Comparison of ENCODE assay signal across 17 cellular contexts in the genomic region with DNA sequence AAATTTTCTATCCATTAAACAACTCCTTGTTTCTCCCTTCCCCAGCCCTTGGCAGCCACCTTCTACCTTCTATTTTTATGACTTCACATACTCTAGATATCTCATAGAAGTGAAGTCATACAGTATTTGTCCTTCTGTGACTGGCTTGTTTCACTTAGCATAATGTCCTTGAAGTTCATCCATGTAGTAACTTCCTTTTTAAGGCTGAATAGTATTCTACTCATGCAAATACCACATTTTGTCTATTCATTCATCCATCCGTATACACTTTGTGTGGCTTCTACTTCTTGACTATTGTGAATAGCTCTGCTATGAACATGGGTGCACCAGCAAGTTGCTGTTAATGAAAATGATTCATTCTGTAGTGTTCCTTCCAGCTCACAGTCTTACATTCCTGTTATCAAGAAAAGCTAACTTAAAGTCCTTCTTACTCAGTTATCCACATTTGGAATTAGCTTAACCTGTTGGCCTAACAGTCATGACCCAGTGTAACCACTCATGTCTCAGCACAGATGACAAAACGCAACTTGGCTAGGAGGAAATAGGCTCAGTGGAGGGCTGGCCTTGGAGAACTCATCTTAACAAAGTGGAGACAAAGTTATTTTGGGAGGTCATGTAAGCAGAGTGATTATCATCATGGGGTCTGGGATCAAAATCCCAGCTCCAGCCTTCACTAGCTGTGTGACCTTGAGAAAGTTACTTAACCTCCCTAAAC.
A peak's percentile ranks its signal among the peaks of the same experiment; 100 is the strongest.
DNase-seq lines count a peak whose midpoint lies in the region; ATAC-seq and TF ChIP-seq lines count a peak whose summit lies in the region.
"Had no signal": no experiment of that assay in that cellular context is flagged by ENCODE, and none has a peak within 500 bp of the region (broad histone marks: within the 10 kb centered on the region; RNA-seq: fewer than 3 reads in every experiment).

No MANE protein-coding gene starts in this region.

- no peak overlapping the region for H3K27ac ChIP-seq in KMS-11
- H3K27ac ChIP-seq: foreskin keratinocyte, prostate gland, suprapubic skin had no signal

- no peak overlapping the region for H3K9ac ChIP-seq in KMS-11

- DNase-seq in CD1c-positive myeloid dendritic cell (ENCODE audit: extremely low spot score): peak; percentile 43
- DNase-seq in kidney glomerular epithelial cell (lab: John Stamatoyannopoulos, UW): peak; percentile 6
- DNase-seq in amniotic stem cell (lab: John Stamatoyannopoulos, UW): no peak
- DNase-seq in epidermal melanocyte (ENCODE audit: insufficient read length, low spot score): no peak
- no peak for DNase-seq in HUDEP-2 (lab: John Stamatoyannopoulos, UW; ENCODE audit: unreplicated experiment in 76 of 76)
- DNase-seq: activated CD4-positive, CD25-positive, alpha-beta regulatory T cell treated with anti-CD3 and anti-CD28 coated beads, Interleukin-2, amount 50 U/mL, for 72 hours; activated gamma-delta T cell; COR-L47; foreskin keratinocyte; left lung; NCI-H226 had no signal

- no peak for TF ChIP-seq CTCF in KMS-11 (conservative IDR thresholded peaks at IDR 0.05; ENCODE audit: low read depth, low read length)

- no peaks in the 10 kb centered on the region for H3K36me3 ChIP-seq in KMS-11 (ENCODE audit: insufficient read depth)
- H3K36me3 ChIP-seq: left lung, prostate gland, suprapubic skin had no signal

- H2AFZ ChIP-seq in KMS-11 (ENCODE audit: low read depth): peak overlapping the region; percentile 21

- H3K4me3 ChIP-seq in KMS-11 (IDR thresholded peaks at IDR 0.05; ENCODE audit: insufficient read depth, low read depth, low read length): no peak overlapping the region
- H3K4me3 ChIP-seq: left lung, prostate gland, suprapubic skin had no signal

- ATAC-seq in GM18907 (IDR thresholded peaks at IDR 0.05; ENCODE audit: unreplicated experiment): peak; percentile 8
- no peak for ATAC-seq in HG03135 (IDR thresholded peaks at IDR 0.05; ENCODE audit: unreplicated experiment)
- ATAC-seq: foreskin keratinocyte, left lung, Right ventricle myocardium inferior had no signal

- no peaks in the 10 kb centered on the region for H3K27me3 ChIP-seq in KMS-11 (ENCODE audit: insufficient read depth, low read depth)
- H3K27me3 ChIP-seq: foreskin keratinocyte, left lung, suprapubic skin had no signal

- peaks cover 52% of the 10 kb centered on the region for H3K4me1 ChIP-seq in KMS-11 (ENCODE audit: low read depth, poor library complexity, severe bottlenecking)
- H3K4me1 ChIP-seq: foreskin keratinocyte, prostate gland had no signal

- no peaks in the 10 kb centered on the region for H4K20me1 ChIP-seq in KMS-11 (ENCODE audit: insufficient read depth)

- H3K79me2 ChIP-seq in KMS-11 (ENCODE audit: insufficient read depth, low read depth): no peaks in the 10 kb centered on the region

- H3K4me2 ChIP-seq in KMS-11: peak overlapping the region; percentile 49; the same call in 1 of the 2 replicates

Comparison
In these comparisons a context has a peak if more than half of its experiments do, and no peak if none do; other contexts are left out.
1. DNase-seq: peak in CD1c-positive myeloid dendritic cell (single experiment) and kidney glomerular epithelial cell (single experiment); none in amniotic stem cell (single experiment), epidermal melanocyte (single experiment) and HUDEP-2 (0 of 76).